Comparison of ENCODE assay signal across 8 cellular contexts in genomic region chr1:163528710-163529348, GRCh38.
DNase-seq lines count a peak whose midpoint lies in the region; ATAC-seq, FAIRE-seq and TF ChIP-seq lines count a peak whose summit lies in the region.

No MANE protein-coding gene starts in this region.

- TF ChIP-seq POLR2A in H1 (IDR thresholded peaks at IDR 0.05; ENCODE audit: control extremely low read depth in 1 of 2, low read depth in 2 of 2, low read length in 2 of 2): no peak

- no peak overlapping the region for H4K8ac ChIP-seq in H1 (ENCODE audit: extremely low read depth, insufficient read depth, low read length)

- H2BK12ac ChIP-seq in H1 (ENCODE audit: low read depth, low read length): no peak overlapping the region

- H3K56ac ChIP-seq in H1 (replicated peaks; ENCODE audit: insufficient read length, low read depth, low read length): no peak overlapping the region

- H3K4me1 ChIP-seq in A673 (ENCODE audit: insufficient read depth, low read length, poor library complexity, severe bottlenecking) (peaks cover 19% of the 10 kb centered on the region), H1 (replicated peaks in 1 of 4; ENCODE audit: control insufficient read depth in 3 of 4, insufficient read depth in 4 of 4, low read length in 3 of 4) (no peaks in the 10 kb centered on the region), parathyroid adenoma (peaks cover 13% of the 10 kb centered on the region)

- WGBS in H1 (ENCODE audit: extremely low coverage in 1 of 2, insufficient coverage in 1 of 2, insufficient read length in 1 of 2, insufficient replicate concordance in 2 of 2, low coverage in 1 of 2, low lambda C conversion rate in 2 of 2, missing lambda C conversion rate in 1 of 2), 2 experiments: 51% methylated on average over 2 of the region's 2 CpGs; no CpG with 5 or more reads in 1 of the 2 experiments

- no peak overlapping the region for H3K4me3 Mint-ChIP-seq in T-cell

- H3K14ac ChIP-seq in H1 (ENCODE audit: insufficient read length): no peak overlapping the region

- no peaks in the 10 kb centered on the region for H4K20me1 ChIP-seq in H1 (replicated peaks in 1 of 2; ENCODE audit: control insufficient read depth in 1 of 2, insufficient read depth in 2 of 2, low read length in 2 of 2)

- H3K9me3 Mint-ChIP-seq in T-cell: peaks cover 0 to 2% (median 2%) of the 10 kb centered on the region in 3 donors

- H3K79me2 ChIP-seq in H1 (ENCODE audit: control insufficient read depth in 1 of 2, insufficient read depth in 2 of 2, low read length in 2 of 2) (no peaks in the 10 kb centered on the region), parathyroid adenoma (no peaks in the 10 kb centered on the region)

- no peaks in the 10 kb centered on the region for H3K36me3 Mint-ChIP-seq in T-cell

- TF ChIP-seq EP300 in H1 (IDR thresholded peaks at IDR 0.05; ENCODE audit: borderline replicate concordance in 1 of 2, low read depth in 2 of 2, low read length in 2 of 2): no peak

- peak; percentile 71 for DNase-seq in A673 (ENCODE audit: low spot score)
- DNase-seq in GM03348 (ENCODE audit: low spot score): peak; percentile 46
- DNase-seq in NCI-H748 (lab: John Stamatoyannopoulos, UW; ENCODE audit: unreplicated experiment): peak; percentile 28
- DNase-seq in H1 (ENCODE audit: low read depth in 1 of 2, low spot score in 2 of 2): no peak
- DNase-seq in COLO668 (lab: John Stamatoyannopoulos, UW; ENCODE audit: unreplicated experiment): no peak
- no peak for DNase-seq in T-cell

- BruUV-seq in A673 (replicated peaks; lab: Mats Ljungman, UMichigan): no TSS peak

- no peak overlapping the region for H2BK120ac ChIP-seq in H1 (replicated peaks; ENCODE audit: low read depth, low read length)

- FAIRE-seq in H1 (lab: Jason Lieb, UNC): no peak

- no peak overlapping the region for H3K4ac ChIP-seq in H1 (replicated peaks; ENCODE audit: insufficient read length, low read depth, low read length)

- no peaks in the 10 kb centered on the region for H3K27me3 ChIP-seq in A673 (replicated peaks; ENCODE audit: insufficient read depth, low read depth, low read length, poor library complexity)
- 0 out of 7 replicates have a peak, but pooled peaks cover 0 to 2% (median 0%) of the 10 kb centered on the region in 4 experiments for H3K27me3 ChIP-seq in H1 (replicated peaks in 1 of 4; ENCODE audit: control insufficient read depth in 3 of 4, extremely low read depth in 1 of 4, insufficient read depth in 3 of 4, low read length in 3 of 4)
- H3K27me3 ChIP-seq in parathyroid adenoma (ENCODE audit: control insufficient read depth, insufficient read depth, low read length): no peaks in the 10 kb centered on the region

- H4K91ac ChIP-seq in H1 (replicated peaks; ENCODE audit: insufficient read length, low read length): no peak overlapping the region

- H3K4me1 Mint-ChIP-seq in T-cell: no peaks in the 10 kb centered on the region

- H3K36me3 ChIP-seq in A673 (ENCODE audit: insufficient read depth, low read length, poor library complexity, severe bottlenecking): no peaks in the 10 kb centered on the region
- H3K36me3 ChIP-seq in H1 (ENCODE audit: control insufficient read depth in 2 of 4, insufficient read depth in 4 of 4, low read length in 3 of 4): no peaks in the 10 kb centered on the region
- no peaks in the 10 kb centered on the region for H3K36me3 ChIP-seq in parathyroid adenoma (ENCODE audit: control insufficient read depth, insufficient read depth, low read length)

- H3K27me3 Mint-ChIP-seq in T-cell: peaks cover 3 to 4% of the 10 kb centered on the region in 2 donors

- no peak overlapping the region for H2AFZ ChIP-seq in H1 (ENCODE audit: low read length)
- H2AFZ ChIP-seq in parathyroid adenoma: no peak overlapping the region

- H3K9me3 ChIP-seq in A673 (ENCODE audit: low read depth, low read length, poor library complexity, severe bottlenecking) (no peaks in the 10 kb centered on the region), H1 (ENCODE audit: insufficient read depth in 2 of 2, low read depth in 1 of 2, low read length in 1 of 2) (no peaks in the 10 kb centered on the region), parathyroid adenoma (ENCODE audit: control insufficient read depth, low read length) (no peaks in the 10 kb centered on the region)

- H3K9ac ChIP-seq in H1 (replicated peaks in 1 of 4; ENCODE audit: extremely low read depth in 1 of 4, low read depth in 3 of 4, low read length in 3 of 4): no peak overlapping the region
- no peak overlapping the region for H3K9ac ChIP-seq in parathyroid adenoma

- H3K18ac ChIP-seq in H1 (ENCODE audit: extremely low read depth, low read length): no peak overlapping the region

- no peak overlapping the region for H3K4me2 ChIP-seq in H1 (ENCODE audit: insufficient read depth in 1 of 2, low read depth in 2 of 2, low read length in 2 of 2)
- no peak overlapping the region for H3K4me2 ChIP-seq in parathyroid adenoma (ENCODE audit: low read length)

- ATAC-seq in HG02798 (IDR thresholded peaks at IDR 0.05; ENCODE audit: poor library complexity, unreplicated experiment): peak; percentile 83
- ATAC-seq in T-cell (replicated peaks in 1 of 4): no peak

- no peak overlapping the region for H4K5ac ChIP-seq in H1 (ENCODE audit: insufficient read length, low read depth, low read length)

- no peak overlapping the region for H2BK20ac ChIP-seq in H1 (ENCODE audit: low read length)

- POLR2A ChIA-PET in A673 (lab: Charles Lee; ENCODE audit: low non-redundant PET) (no interaction called here), H1 (lab: Charles Lee; ENCODE audit: partially characterized antibody) (no interaction called here), T-cell (lab: Charles Lee) (no interaction called here)

- H3K79me1 ChIP-seq in H1 (ENCODE audit: low read depth, low read length): no peaks in the 10 kb centered on the region

- no peak overlapping the region for H3K23ac ChIP-seq in H1 (ENCODE audit: insufficient read length)

- H3K23me2 ChIP-seq in H1 (ENCODE audit: low read depth, low read length): no peaks in the 10 kb centered on the region

- H3K4me3 ChIP-seq in A673 (ENCODE audit: low read depth, low read length, poor library complexity, severe bottlenecking) (no peak overlapping the region), H1 (ENCODE audit: extremely low read depth in 1 of 4, insufficient read depth in 2 of 4, low read depth in 3 of 4, low read length in 4 of 4) (no peak overlapping the region), parathyroid adenoma (ENCODE audit: low read depth, low read length) (no peak overlapping the region)

- H3K27ac ChIP-seq in A673 (ENCODE audit: low read depth, low read length, poor library complexity, severe bottlenecking) (peak overlapping the region; percentile 25), H1 (ENCODE audit: low read depth, low read length) (no peak overlapping the region), parathyroid adenoma (no peak overlapping the region)

- intact Hi-C loops in A673 (cut with micrococcal nuclease; ENCODE audit: unreplicated experiment): loop anchor here (2.0 to 5.0 kb wide), 2 partner anchors 117 to 168 kb away; no protein-coding TSS in a partner anchor

- TF ChIP-seq RAD21 in H1 (IDR thresholded peaks at IDR 0.05 in 1 of 2, conservative IDR thresholded peaks at IDR 0.05 in 1 of 2; ENCODE audit: low read depth in 2 of 2, low read length in 2 of 2): peak; percentile 59 to 60

- H2AK5ac ChIP-seq in H1 (ENCODE audit: low read depth, low read length): no peak overlapping the region

- no peak overlapping the region for H3K27ac Mint-ChIP-seq in T-cell

- CTCF ChIA-PET in A673 (lab: Charles Lee): no interaction called here
- CTCF ChIA-PET in H1 (lab: Charles Lee; ENCODE audit: partially characterized antibody): interaction anchor here (0.7 to 2.6 kb wide), 15 partner anchors 10 to 1257 kb away, joined by 3 to 15 read pairs (median 4); no protein-coding TSS in a partner anchor
- CTCF ChIA-PET in T-cell (lab: Charles Lee): no interaction called here

- no peak overlapping the region for H2BK5ac ChIP-seq in H1 (ENCODE audit: low read depth, low read length)

- H2BK15ac ChIP-seq in H1 (ENCODE audit: low read length): no peak overlapping the region

- TF ChIP-seq CTCF in A673 (conservative IDR thresholded peaks at IDR 0.05; ENCODE audit: low read depth, low read length): peak; percentile 77
- TF ChIP-seq CTCF in H1 (IDR thresholded peaks at IDR 0.05; ENCODE audit: control extremely low read depth in 1 of 3, insufficient read depth in 1 of 3, low read depth in 1 of 3, low read length in 3 of 3): peak in 2 of 3 experiments; percentile 26 to 38; a peak in 2 of 4 replicates
- peak; percentile 53 for TF ChIP-seq CTCF in parathyroid adenoma (IDR thresholded peaks at IDR 0.05)

TF ChIP-seq in H1, 55 proteins besides CTCF, POLR2A, EP300 and RAD21 (continues in another document):
- no peak for TF ChIP-seq RXRA (IDR thresholded peaks at IDR 0.05; ENCODE audit: insufficient read depth, low read depth, low read length)
- TF ChIP-seq CTBP2 (IDR thresholded peaks at IDR 0.05; ENCODE audit: borderline replicate concordance, insufficient read depth, insufficient read length, low read length): no peak
- TF ChIP-seq E2F6 (IDR thresholded peaks at IDR 0.05): no peak
- no peak for TF ChIP-seq SRF (IDR thresholded peaks at IDR 0.05; ENCODE audit: low read depth, low read length)
- no peak for TF ChIP-seq NANOG (IDR thresholded peaks at IDR 0.05; ENCODE audit: insufficient read depth, low read depth, low read length, poor library complexity, severe bottlenecking)
- no peak for TF ChIP-seq ASH2L (IDR thresholded peaks at IDR 0.05; ENCODE audit: low read length)
- TF ChIP-seq SP1 (IDR thresholded peaks at IDR 0.05; ENCODE audit: low read depth, low read length): no peak
- no peak for TF ChIP-seq TEAD4 (IDR thresholded peaks at IDR 0.05; ENCODE audit: low read depth, low read length)
- TF ChIP-seq KDM5A (IDR thresholded peaks at IDR 0.05; ENCODE audit: low read length): no peak
- no peak for TF ChIP-seq USF2 (IDR thresholded peaks at IDR 0.05; ENCODE audit: low read length)
- no peak for TF ChIP-seq MAFK (IDR thresholded peaks at IDR 0.05; ENCODE audit: low read depth, low read length)
- no peak for TF ChIP-seq CREB1 (IDR thresholded peaks at IDR 0.05)
- no peak for TF ChIP-seq SIN3A (conservative IDR thresholded peaks at IDR 0.05 in 1 of 2, IDR thresholded peaks at IDR 0.05 in 1 of 2; ENCODE audit: low read depth in 1 of 2, low read length in 2 of 2)

Comparison
In these comparisons a context has a peak if more than half of its experiments do, and no peak if none do; other contexts are left out.
1. DNase-seq: peak in A673 (single experiment), GM03348 (single experiment) and NCI-H748 (single experiment); none in H1 (0 of 2), COLO668 (single experiment) and T-cell (0 of 34).
2. Peak in every context shown above with its lines, with median percentiles within 50 percentile points of each other: CTCF ChIP-seq.